23 cellular contexts compared by ENCODE assay signal in the genomic region with DNA sequence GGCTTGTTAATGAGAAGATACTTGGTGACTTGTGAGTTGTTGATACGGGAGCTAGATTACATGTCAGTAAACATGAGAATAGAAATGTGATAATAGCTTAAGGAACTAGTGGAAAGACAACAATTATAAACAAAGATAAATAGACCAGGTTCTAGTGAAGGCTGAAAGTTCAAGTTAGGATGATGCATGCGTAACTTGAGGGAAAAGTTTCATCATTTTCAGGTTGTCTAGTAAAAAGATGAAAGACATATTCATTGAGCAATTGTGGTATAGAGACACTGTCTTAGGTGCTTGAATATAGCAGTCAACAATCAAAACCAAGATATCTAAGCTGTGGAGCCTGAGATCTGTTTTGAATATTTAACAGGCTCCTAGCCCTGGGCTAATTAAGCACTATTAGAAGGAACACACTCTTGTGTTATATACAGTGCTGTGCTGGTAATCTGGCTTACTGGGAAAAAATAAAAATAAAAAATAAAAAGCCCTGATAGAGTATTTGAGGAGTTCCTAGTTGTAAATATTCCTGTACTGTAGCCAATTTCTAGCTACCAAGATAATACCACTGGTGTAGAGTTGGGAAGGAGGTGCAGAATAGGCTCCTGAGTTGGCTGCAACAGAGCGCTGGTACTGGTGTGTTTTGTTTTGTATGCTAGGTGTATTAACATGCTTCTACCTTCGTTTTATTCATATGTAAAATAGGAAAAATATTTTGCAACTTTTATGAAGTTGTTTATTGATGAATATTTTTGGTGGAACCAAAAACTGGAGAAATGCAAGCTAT.
"Had no signal": no experiment of that assay in that cellular context is flagged by ENCODE, and none has a peak within 500 bp of the region (broad histone marks: within the 10 kb centered on the region; RNA-seq: fewer than 3 reads in every experiment).

No MANE protein-coding gene starts in this region.

- ATAC-seq: activated CD8-positive, alpha-beta T cell treated with anti-CD3 and anti-CD28 coated beads for 36 hours; activated T-cell treated with anti-CD3 and anti-CD28 coated beads, Interleukin-2, amount 50 U/mL, for 72 hours; activated T-helper 17 cell treated with anti-CD3 and anti-CD28 coated beads, Interleukin-2, amount 50 U/mL, for 72 hours; K562; Right ventricle myocardium inferior had no signal

- H3K4me3 ChIP-seq: K562, PC-9 had no signal

- DNase-seq: activated CD4-positive, alpha-beta T cell treated with anti-CD3 and anti-CD28 coated beads, Interleukin-2, amount 10 ng/mL, durations not matched to agents 24 days and 14 days; activated CD4-positive, alpha-beta T cell treated with anti-CD3 and anti-CD28 coated beads, Interleukin-2, amount 50 U/mL, for 4 hours; activated CD8-positive, alpha-beta T cell treated with anti-CD3 and anti-CD28 coated beads for 36 hours; activated effector memory CD4-positive, alpha-beta T cell treated with anti-CD3 and anti-CD28 coated beads, Interleukin-2, amount 50 U/mL, for 16 hours; activated naive CD4-positive, alpha-beta T cell; activated naive CD4-positive, alpha-beta T cell treated with anti-CD3 and anti-CD28 coated beads, Interleukin-2, amount 50 U/mL, for 16 hours; activated naive CD8-positive, alpha-beta T cell treated with anti-CD3 and anti-CD28 coated beads for 36 hours; activated T-cell treated with anti-CD3 and anti-CD28 coated beads, Interleukin-2, amount 50 U/mL, for 1 hour; activated T-cell treated with anti-CD3 and anti-CD28 coated beads, Interleukin-2, amount 50 U/mL, for 72 hours; aorta; NCI-H1105; NCI-H1417 treated with DMSO at 0.1 percent for 48 hours; NCI-H187 treated with DMSO at 0.1 percent for 48 hours; NCI-H2081; NCI-H2171 treated with DMSO at 0.1 percent for 48 hours; NCI-H524 treated with DMSO at 0.1 percent for 48 hours; T-helper 1 cell; T-helper 2 cell; T-helper 9 cell had no signal
